Comparison of ENCODE assay signal across 1 cellular context in the genomic region with DNA sequence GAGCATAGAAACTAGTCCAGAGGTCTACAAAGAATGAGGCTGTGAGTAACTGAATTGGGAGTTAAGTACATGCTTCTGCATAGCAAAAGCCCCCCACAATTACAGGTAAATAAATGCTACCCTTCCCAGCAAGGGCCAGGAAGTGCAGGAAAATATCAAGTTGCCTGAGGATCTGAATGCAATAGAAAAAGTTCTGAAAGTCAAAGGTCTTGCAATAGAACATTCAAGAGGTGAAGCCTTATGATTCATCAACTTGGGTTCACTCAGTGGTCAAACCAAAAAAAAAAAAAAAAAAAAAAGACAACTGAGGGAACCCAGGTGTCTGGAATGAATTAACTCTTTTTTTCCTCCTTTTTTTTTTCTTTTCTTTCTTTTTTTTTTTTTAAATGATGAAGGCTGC.
TF ChIP-seq lines count a peak whose summit lies in the region.

No MANE protein-coding gene starts in this region.

TF ChIP-seq in A549, 52 proteins besides CTCF, POLR2A, EP300 and RAD21 (continued from another document):
- TF ChIP-seq FOSL2 (IDR thresholded peaks at IDR 0.05) (peak; percentile 57), FOSL2 (CRISPR knock-in tag; IDR thresholded peaks at IDR 0.05) (no peak; the same call in none of the 2 replicates), SREBF2 (IDR thresholded peaks at IDR 0.05) (no peak), CEBPB (IDR thresholded peaks at IDR 0.05) (peak in 1 of 2 experiments; percentile 67; a peak in 1 of 4 replicates), JUNB (IDR thresholded peaks at IDR 0.05) (peak; percentile 60)
